ENCODE assay signal across 12 cellular contexts in genomic region chr6:138571585-138572199, GRCh38.
DNase-seq lines count a peak whose midpoint lies in the region; ATAC-seq and TF ChIP-seq lines count a peak whose summit lies in the region.
"Had no signal": no experiment of that assay in that cellular context is flagged by ENCODE, and none has a peak within 500 bp of the region (broad histone marks: within the 10 kb centered on the region; RNA-seq: fewer than 3 reads in every experiment).

No MANE protein-coding gene starts in this region.

- DNase-seq in body of pancreas (no peak), kidney epithelial cell (ENCODE audit: low read depth) (no peak), mucosa of gallbladder (ENCODE audit: low spot score) (no peak), NCI-H774 (lab: John Stamatoyannopoulos, UW) (no peak), NOMO-1 treated with DMSO at 0.1 percent for 48 hours (lab: John Stamatoyannopoulos, UW; ENCODE audit: unreplicated experiment) (no peak)
- no peak for DNase-seq in effector memory CD8-positive, alpha-beta T cell
- DNase-seq: activated T-cell treated with anti-CD3 and anti-CD28 coated beads for 4 hours; KG1; SK-N-SH; stimulated activated CD4-positive, alpha-beta T cell treated with anti-CD3 and anti-CD28 coated beads, Interleukin-2, amount 100 ng/mL, for 48 hours had no signal

- intact Hi-C loops in body of pancreas (cut with DNase I): no loop called here

- TF ChIP-seq CTCF in body of pancreas (IDR thresholded peaks at IDR 0.05): no peak
- no peak for TF ChIP-seq CTCF in kidney epithelial cell (IDR thresholded peaks at IDR 0.05; ENCODE audit: insufficient read depth, low read length, poor library complexity, severe bottlenecking)

- WGBS in body of pancreas, 2 donors: 11 to 17% methylated on average over 16 of the region's 16 CpGs

- H3K27ac ChIP-seq in HUES48 (ENCODE audit: low read depth, low read length) (peak overlapping the region; percentile 69), body of pancreas (peak overlapping the region in 2 of 4 donors; percentile 65), skin epidermis (peak overlapping the region in 5 of 21 experiments; percentile 37 to 68 (median 54))

- peaks cover 8 to 26% of the 10 kb centered on the region in 2 donors for H3K27me3 Mint-ChIP-seq in effector memory CD8-positive, alpha-beta T cell

- H3K27ac Mint-ChIP-seq in effector memory CD8-positive, alpha-beta T cell: no peak overlapping the region

- no peaks in the 10 kb centered on the region for H3K9me3 ChIP-seq in HUES48 (ENCODE audit: control insufficient read depth, insufficient read depth, low read length)
- H3K9me3 ChIP-seq in body of pancreas: no peaks in the 10 kb centered on the region
- H3K9me3 ChIP-seq: SK-N-SH had no signal

- H3K36me3 ChIP-seq in HUES48 (ENCODE audit: control insufficient read depth, insufficient read depth, low read length) (no peaks in the 10 kb centered on the region), body of pancreas (replicated peaks in 1 of 2; ENCODE audit: insufficient read depth in 1 of 2, low read depth in 2 of 2) (no peaks in the 10 kb centered on the region), kidney epithelial cell (ENCODE audit: control insufficient read depth, insufficient read depth, low read length) (no peaks in the 10 kb centered on the region)

- peaks cover 48% of the 10 kb centered on the region for H3K4me1 ChIP-seq in HUES48 (ENCODE audit: control insufficient read depth, insufficient read depth, low read length)
- H3K4me1 ChIP-seq in body of pancreas: peaks cover 10% of the 10 kb centered on the region

- peak overlapping the region; percentile 69 for H3K4me3 ChIP-seq in HUES48 (ENCODE audit: low read depth, low read length)
- no peak overlapping the region for H3K4me3 ChIP-seq in body of pancreas
- peak overlapping the region; percentile 35 for H3K4me3 ChIP-seq in kidney epithelial cell (ENCODE audit: low read depth, low read length)
- peak overlapping the region in 5 of 7 experiments; percentile 4 to 28 (median 20) for H3K4me3 ChIP-seq in skin epidermis

- no peaks in the 10 kb centered on the region for H3K27me3 ChIP-seq in HUES48 (ENCODE audit: control insufficient read depth, insufficient read depth, low read length)
- no peaks in the 10 kb centered on the region for H3K27me3 ChIP-seq in body of pancreas
- no peaks in the 10 kb centered on the region for H3K27me3 ChIP-seq in kidney epithelial cell (ENCODE audit: control insufficient read depth, insufficient read depth, low read length)

- ATAC-seq in body of pancreas: peak; percentile 23
- no peak for ATAC-seq in effector memory CD8-positive, alpha-beta T cell (replicated peaks)

- H3K9ac ChIP-seq in HUES48 (ENCODE audit: low read depth, low read length): peak overlapping the region; percentile 59
- H3K9ac ChIP-seq: SK-N-SH had no signal

- H3K4me3 Mint-ChIP-seq in effector memory CD8-positive, alpha-beta T cell: peak overlapping the region in 1 of 2 donors; percentile 16

- no peaks in the 10 kb centered on the region for H3K4me1 Mint-ChIP-seq in effector memory CD8-positive, alpha-beta T cell (ENCODE audit: low read depth in 2 of 2)

- no peaks in the 10 kb centered on the region for H3K36me3 Mint-ChIP-seq in effector memory CD8-positive, alpha-beta T cell (ENCODE audit: insufficient read depth)

- H3K9me3 Mint-ChIP-seq in effector memory CD8-positive, alpha-beta T cell: no peaks in the 10 kb centered on the region

- no peak for TF ChIP-seq POLR2A in body of pancreas (IDR thresholded peaks at IDR 0.05)

Comparison
In these comparisons a context has a peak if more than half of its experiments do, and no peak if none do; other contexts are left out.
1. H3K4me3 ChIP-seq: peak in HUES48 (single experiment), kidney epithelial cell (single experiment) and skin epidermis (5 of 7); none in body of pancreas (0 of 2).